1 cellular context compared by ENCODE assay signal in genomic region chr3:14336414-14337285, GRCh38.
TF ChIP-seq lines count a peak whose summit lies in the region.

No MANE protein-coding gene starts in this region.

TF ChIP-seq in IMR-90, 13 proteins besides CTCF, POLR2A, EP300 and RAD21:
- no peak for TF ChIP-seq BHLHE40 (IDR thresholded peaks at IDR 0.05; ENCODE audit: low read depth, low read length)
- no peak for TF ChIP-seq CHD1 (IDR thresholded peaks at IDR 0.05; ENCODE audit: low read depth, low read length)
- TF ChIP-seq RCOR1 (IDR thresholded peaks at IDR 0.05; ENCODE audit: insufficient replicate concordance, low read length): no peak
- TF ChIP-seq MAFK (IDR thresholded peaks at IDR 0.05; ENCODE audit: low read depth, low read length): no peak
- no peak for TF ChIP-seq SMC3 (IDR thresholded peaks at IDR 0.05; ENCODE audit: low read depth, low read length)
- no peak for TF ChIP-seq FOS (IDR thresholded peaks at IDR 0.05; ENCODE audit: low read depth, low read length)
